In the genomic region with DNA sequence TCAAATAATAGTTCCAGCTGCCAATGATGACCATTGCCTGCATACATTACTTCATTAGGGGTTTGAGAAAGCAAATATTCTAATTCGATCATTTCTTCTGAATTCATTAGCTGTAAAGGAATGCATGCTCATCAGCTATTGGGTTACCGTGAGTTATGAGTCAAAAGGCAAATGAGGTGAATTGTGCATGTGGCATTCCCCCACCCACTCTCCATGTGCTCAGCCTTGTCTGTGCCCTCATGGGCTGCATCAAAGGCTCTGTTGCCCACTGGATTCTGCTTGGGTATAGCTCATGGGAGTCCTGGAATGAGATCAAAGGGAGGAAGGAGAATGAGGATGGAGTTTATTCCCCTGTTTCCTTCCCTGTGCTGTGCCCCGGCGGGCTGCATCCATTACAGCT, we compare ENCODE assay signal across 19 cellular contexts.
A peak's percentile ranks its signal among the peaks of the same experiment; 100 is the strongest.
DNase-seq lines count a peak whose midpoint lies in the region; ATAC-seq lines count a peak whose summit lies in the region.
"Had no signal": no experiment of that assay in that cellular context is flagged by ENCODE, and none has a peak within 500 bp of the region (broad histone marks: within the 10 kb centered on the region; RNA-seq: fewer than 3 reads in every experiment).

No MANE protein-coding gene starts in this region.

- peak; percentile 78 to 83 for ATAC-seq in activated CD4-positive, CD25-positive, alpha-beta regulatory T cell treated with anti-CD3 and anti-CD28 coated beads, Interleukin-2, amount 50 U/mL, for 24 hours
- ATAC-seq in HG03045 (IDR thresholded peaks at IDR 0.05; ENCODE audit: unreplicated experiment), result no peak
- ATAC-seq in GM21723 (IDR thresholded peaks at IDR 0.05; ENCODE audit: unreplicated experiment), result no peak
- ATAC-seq: foreskin keratinocyte, psoas muscle, Right ventricle myocardium inferior, T-cell had no signal

- DNase-seq in activated CD4-positive, CD25-positive, alpha-beta regulatory T cell treated with anti-CD3 and anti-CD28 coated beads, Interleukin-2, amount 50 U/mL, for 72 hours, result no peak
- peak; percentile 24 for DNase-seq in activated T-cell treated with anti-CD3 and anti-CD28 coated beads for 48 hours (ENCODE audit: low read depth)
- peak; percentile 59 for DNase-seq in stimulated activated CD4-positive, alpha-beta T cell treated with anti-CD3 and anti-CD28 coated beads, Interleukin-15, amount 100 ng/mL, for 24 hours
- peak; percentile 6 to 25 for DNase-seq in stimulated activated CD8-positive, alpha-beta memory T cell treated with anti-CD3 and anti-CD28 coated beads, Interleukin-15, amount 100 ng/mL, for 48 hours (ENCODE audit: low read depth in 2 of 2)
- DNase-seq in cerebellum (ENCODE audit: low spot score), result no peak
- DNase-seq: activated CD8-positive, alpha-beta memory T cell treated with anti-CD3 and anti-CD28 coated beads for 24 hours; DMS79; effector CD4-positive, alpha-beta T cell; erythroblast; foreskin keratinocyte; Kasumi-1; NCI-H187 treated with DMSO at 0.1 percent for 48 hours; NCI-H82; psoas muscle; T-cell had no signal

Comparison
In these comparisons a context has a peak if more than half of its experiments do, and no peak if none do; other contexts are left out.
1. ATAC-seq: peak in activated CD4-positive, CD25-positive, alpha-beta regulatory T cell treated with anti-CD3 and anti-CD28 coated beads, Interleukin-2, amount 50 U/mL, for 24 hours (2 of 2); none in HG03045 (single experiment) and GM21723 (single experiment).
2. DNase-seq: peak in activated T-cell treated with anti-CD3 and anti-CD28 coated beads for 48 hours (single experiment), stimulated activated CD4-positive, alpha-beta T cell treated with anti-CD3 and anti-CD28 coated beads, Interleukin-15, amount 100 ng/mL, for 24 hours (single experiment) and stimulated activated CD8-positive, alpha-beta memory T cell treated with anti-CD3 and anti-CD28 coated beads, Interleukin-15, amount 100 ng/mL, for 48 hours (2 of 2); none in activated CD4-positive, CD25-positive, alpha-beta regulatory T cell treated with anti-CD3 and anti-CD28 coated beads, Interleukin-2, amount 50 U/mL, for 72 hours (single experiment) and cerebellum (single experiment).